In the genomic region with DNA sequence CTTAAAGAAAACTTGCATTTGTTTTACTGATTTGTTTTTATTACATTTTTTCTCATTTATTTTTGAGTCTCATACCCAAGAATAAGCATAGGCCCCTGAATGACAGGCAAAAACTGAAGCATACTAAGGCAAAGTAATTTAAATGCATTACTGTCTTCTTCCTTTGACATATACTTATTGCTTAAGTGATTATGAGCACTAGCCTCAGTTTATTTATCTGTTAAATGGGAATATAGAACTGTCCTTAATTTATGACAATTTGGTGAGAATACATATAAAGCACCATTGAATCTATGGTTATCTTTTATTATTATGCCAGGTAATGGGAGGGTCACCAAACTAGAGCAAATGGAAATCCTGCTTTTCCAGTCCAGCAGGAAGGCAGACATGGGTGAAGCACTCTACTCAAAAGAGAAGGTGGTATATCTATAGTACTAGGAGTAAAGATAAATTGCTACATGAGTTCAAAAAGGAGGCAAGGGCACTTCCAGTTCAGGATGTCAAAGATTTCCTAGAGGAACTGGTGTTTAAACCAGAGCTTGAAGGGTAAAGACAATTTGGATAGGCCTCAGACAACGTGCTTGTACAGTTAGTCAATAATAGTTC, we compare ENCODE assay signal across 19 cellular contexts.
"Had no signal": no experiment of that assay in that cellular context is flagged by ENCODE, and none has a peak within 500 bp of the region (broad histone marks: within the 10 kb centered on the region; RNA-seq: fewer than 3 reads in every experiment).

No MANE protein-coding gene starts in this region.

- DNase-seq: activated CD4-positive, alpha-beta T cell treated with anti-CD3 and anti-CD28 coated beads, Interleukin-2, amount 50 U/mL, for 4 hours; activated CD4-positive, CD25-positive, alpha-beta regulatory T cell treated with anti-CD3 and anti-CD28 coated beads, Interleukin-2, amount 50 U/mL, for 72 hours; activated gamma-delta T cell; activated T-cell treated with anti-CD3 and anti-CD28 coated beads, Interleukin-2, amount 50 U/mL, for 48 hours; effector CD4-positive, alpha-beta T cell; heart left ventricle; left lung; right cardiac atrium; stimulated activated naive CD4-positive, alpha-beta T cell; T-helper 2 cell; upper lobe of left lung had no signal

- FAIRE-seq: endothelial cell of umbilical vein, frontal cortex, islet of Langerhans, TTC549 had no signal

- H3K27me3 ChIP-seq: heart left ventricle, left lung, neutrophil, suprapubic skin, upper lobe of left lung had no signal

- ATAC-seq: heart left ventricle, left lung, right cardiac atrium had no signal

- H3K4me3 ChIP-seq: coronary artery, heart left ventricle, left lung, smooth muscle cell, suprapubic skin, upper lobe of left lung had no signal

- H3K36me3 ChIP-seq: heart left ventricle, left lung, neutrophil, suprapubic skin, upper lobe of left lung had no signal

- H3K4me2 ChIP-seq: smooth muscle cell had no signal

- H3K4me1 ChIP-seq: left lung, suprapubic skin had no signal

- H3K9me3 ChIP-seq: heart left ventricle, left lung, neutrophil, suprapubic skin, upper lobe of left lung had no signal

- H3K27ac ChIP-seq: coronary artery, heart left ventricle, left lung, neutrophil, suprapubic skin, upper lobe of left lung had no signal
